9 cellular contexts compared by ENCODE assay signal in the genomic region with DNA sequence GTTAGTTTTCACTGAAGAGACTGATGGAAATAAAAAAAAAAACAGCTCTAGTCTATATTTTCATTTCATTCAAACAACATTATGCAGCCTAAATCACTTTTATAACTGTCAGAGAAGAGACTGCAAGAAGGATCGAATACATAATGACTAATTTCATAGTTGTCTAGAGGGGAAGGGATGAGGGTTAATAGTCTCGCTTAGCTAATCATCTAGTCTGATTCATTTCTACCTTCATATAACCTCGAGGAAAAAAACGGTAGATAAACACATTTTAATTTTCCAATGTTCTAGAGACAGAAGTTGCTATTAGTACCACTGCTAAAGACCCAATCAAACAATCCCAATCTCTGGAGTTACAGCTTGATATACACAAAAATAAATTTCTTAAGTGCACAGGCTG. TPM values are rescaled to one million over a fixed set of nuclear protein-coding genes. Genes with fewer than 3 reads are reported as not detected.
DNase-seq lines count a peak whose midpoint lies in the region; ATAC-seq and TF ChIP-seq lines count a peak whose summit lies in the region.
"Had no signal": no experiment of that assay in that cellular context is flagged by ENCODE, and none has a peak within 500 bp of the region (broad histone marks: within the 10 kb centered on the region; RNA-seq: fewer than 3 reads in every experiment).

No MANE protein-coding gene starts in this region.

- no peaks in the 10 kb centered on the region for H3K9me3 Mint-ChIP-seq in stimulated activated naive CD8-positive, alpha-beta T cell treated with anti-CD3 and anti-CD28 coated beads, Interleukin-15, Interleukin-2, amounts not matched to agents 100 ng/mL and 50 ng/mL, for 24 hours
- no peaks in the 10 kb centered on the region for H3K9me3 Mint-ChIP-seq in activated CD8-positive, alpha-beta T cell treated with anti-CD3 and anti-CD28 coated beads for 36 hours

- CTCF ChIA-PET in activated CD8-positive, alpha-beta T cell treated with anti-CD3 and anti-CD28 coated beads for 36 hours (lab: Charles Lee): interaction anchor here (1.2 kb wide), 1 partner anchor 139 kb away, joined by 6 read pairs; no protein-coding TSS in a partner anchor

- H3K9me3 ChIP-seq in iPS-15b (ENCODE audit: control insufficient read depth, insufficient read depth, low read length): no peaks in the 10 kb centered on the region
- no peaks in the 10 kb centered on the region for H3K9me3 ChIP-seq in upper lobe of right lung
- H3K9me3 ChIP-seq in Peyer's patch: no peaks in the 10 kb centered on the region

- H3K4me3 ChIP-seq in iPS-15b (ENCODE audit: low read depth, low read length) (peak overlapping the region; percentile 5), upper lobe of right lung (peak overlapping the region; percentile 71), Peyer's patch (peak overlapping the region in 1 of 4 donors; percentile 80)

- peak overlapping the region; percentile 90 for H3K27ac Mint-ChIP-seq in stimulated activated naive CD8-positive, alpha-beta T cell treated with anti-CD3 and anti-CD28 coated beads, Interleukin-15, Interleukin-2, amounts not matched to agents 100 ng/mL and 50 ng/mL, for 24 hours
- H3K27ac Mint-ChIP-seq in activated CD8-positive, alpha-beta T cell treated with anti-CD3 and anti-CD28 coated beads for 36 hours: peak overlapping the region; percentile 90

- no peak overlapping the region for H3K4me3 Mint-ChIP-seq in stimulated activated naive CD8-positive, alpha-beta T cell treated with anti-CD3 and anti-CD28 coated beads, Interleukin-15, Interleukin-2, amounts not matched to agents 100 ng/mL and 50 ng/mL, for 24 hours
- H3K4me3 Mint-ChIP-seq in activated CD8-positive, alpha-beta T cell treated with anti-CD3 and anti-CD28 coated beads for 36 hours: no peak overlapping the region

- H3K4me1 Mint-ChIP-seq in stimulated activated naive CD8-positive, alpha-beta T cell treated with anti-CD3 and anti-CD28 coated beads, Interleukin-15, Interleukin-2, amounts not matched to agents 100 ng/mL and 50 ng/mL, for 24 hours (ENCODE audit: low read depth): peaks cover 66% of the 10 kb centered on the region
- peaks cover 43% of the 10 kb centered on the region for H3K4me1 Mint-ChIP-seq in activated CD8-positive, alpha-beta T cell treated with anti-CD3 and anti-CD28 coated beads for 36 hours (ENCODE audit: low read depth)

- intact Hi-C loops in activated CD8-positive, alpha-beta T cell treated with anti-CD3 and anti-CD28 coated beads for 36 hours (cut with micrococcal nuclease): no loop called here
- intact Hi-C loops in upper lobe of right lung (cut with DNase I): loop anchor here (10.0 kb wide), 1 partner anchor 139 kb away; no protein-coding TSS in a partner anchor

- H3K27ac ChIP-seq in upper lobe of right lung (no peak overlapping the region), Peyer's patch (peak overlapping the region in 1 of 4 donors; percentile 94)

- no peak for TF ChIP-seq CTCF in activated CD8-positive, alpha-beta T cell treated with anti-CD3 and anti-CD28 coated beads for 36 hours (IDR thresholded peaks at IDR 0.05)
- TF ChIP-seq CTCF in upper lobe of right lung (IDR thresholded peaks at IDR 0.05) (no peak), Peyer's patch (IDR thresholded peaks at IDR 0.05) (no peak)

- POLR2A ChIA-PET in activated CD8-positive, alpha-beta T cell treated with anti-CD3 and anti-CD28 coated beads for 36 hours (lab: Charles Lee): interaction anchor here (1.2 to 7.1 kb wide), 5 partner anchors 9 to 69 kb away, joined by 4 to 76 read pairs (median 16); a partner anchor contains a TSS

- H3K27me3 Mint-ChIP-seq in stimulated activated naive CD8-positive, alpha-beta T cell treated with anti-CD3 and anti-CD28 coated beads, Interleukin-15, Interleukin-2, amounts not matched to agents 100 ng/mL and 50 ng/mL, for 24 hours: no peaks in the 10 kb centered on the region
- H3K27me3 Mint-ChIP-seq in activated CD8-positive, alpha-beta T cell treated with anti-CD3 and anti-CD28 coated beads for 36 hours: no peaks in the 10 kb centered on the region

- H3K4me1 ChIP-seq in iPS-15b (ENCODE audit: control insufficient read depth, insufficient read depth, low read length): peaks cover 8% of the 10 kb centered on the region
- H3K4me1 ChIP-seq in upper lobe of right lung: peaks cover 31% of the 10 kb centered on the region
- peaks cover 0 to 28% (median 11%) of the 10 kb centered on the region in 4 donors for H3K4me1 ChIP-seq in Peyer's patch

- peak overlapping the region; percentile 26 for H3K9ac ChIP-seq in iPS-15b (ENCODE audit: low read depth, low read length)

- peaks cover 44% of the 10 kb centered on the region for H3K36me3 Mint-ChIP-seq in stimulated activated naive CD8-positive, alpha-beta T cell treated with anti-CD3 and anti-CD28 coated beads, Interleukin-15, Interleukin-2, amounts not matched to agents 100 ng/mL and 50 ng/mL, for 24 hours (ENCODE audit: low read depth)
- H3K36me3 Mint-ChIP-seq in activated CD8-positive, alpha-beta T cell treated with anti-CD3 and anti-CD28 coated beads for 36 hours (ENCODE audit: low read depth): peaks cover 40% of the 10 kb centered on the region

- TF ChIP-seq POLR2A in Peyer's patch (IDR thresholded peaks at IDR 0.05): no peak

- no peak for ATAC-seq in stimulated activated naive CD8-positive, alpha-beta T cell treated with anti-CD3 and anti-CD28 coated beads, Interleukin-15, Interleukin-2, amounts not matched to agents 100 U/mL and 50 U/mL, for 24 hours
- no peak for ATAC-seq in activated CD8-positive, alpha-beta T cell treated with anti-CD3 and anti-CD28 coated beads for 36 hours
- no peak for ATAC-seq in upper lobe of right lung

- no peak for DNase-seq in stimulated activated naive CD8-positive, alpha-beta T cell treated with anti-CD3 and anti-CD28 coated beads, Interleukin-15, Interleukin-2, amounts not matched to agents 100 U/mL and 50 U/mL, for 24 hours
- DNase-seq in activated CD8-positive, alpha-beta T cell treated with anti-CD3 and anti-CD28 coated beads for 36 hours: no peak
- DNase-seq in upper lobe of right lung (no peak), NCI-H1092 treated with DMSO at 0.1 percent for 48 hours (lab: John Stamatoyannopoulos, UW) (no peak), C1 segment of cervical spinal cord (lab: John Stamatoyannopoulos, UW) (no peak), Peyer's patch (no peak)
- DNase-seq: aorta had no signal

- H3K27me3 ChIP-seq in iPS-15b (ENCODE audit: control insufficient read depth, insufficient read depth, low read length): no peaks in the 10 kb centered on the region
- no peaks in the 10 kb centered on the region for H3K27me3 ChIP-seq in upper lobe of right lung
- H3K27me3 ChIP-seq in Peyer's patch: no peaks in the 10 kb centered on the region

- no peaks in the 10 kb centered on the region for H3K36me3 ChIP-seq in iPS-15b (ENCODE audit: control insufficient read depth, insufficient read depth, low read length)
- H3K36me3 ChIP-seq in upper lobe of right lung: peaks cover 14% of the 10 kb centered on the region
- H3K36me3 ChIP-seq in Peyer's patch: peaks cover 0 to 10% (median 0%) of the 10 kb centered on the region in 3 donors

RNA-seq across cellular contexts. Expression of a gene that starts 3.5 kb away (rescaled TPM):
- 100 to 1,000 TPM; 256 to 257 TPM for total RNA-seq in activated CD8-positive, alpha-beta T cell treated with anti-CD3 and anti-CD28 coated beads for 36 hours
- total RNA-seq in upper lobe of right lung: 88.8 TPM
- 100 to 1,000 TPM in 3 of 4 donors, 10 to 100 TPM in 1; 76.4 to 196 (median 129) TPM for total RNA-seq in Peyer's patch

RNA-seq across cellular contexts. Expression of a gene that starts 29.4 kb away (rescaled TPM):
- total RNA-seq in activated CD8-positive, alpha-beta T cell treated with anti-CD3 and anti-CD28 coated beads for 36 hours: 10 to 100 TPM in 1 of 2 experiments, 1 to 10 TPM in 1; 9.7 to 12.0 TPM
- total RNA-seq in upper lobe of right lung: 35.8 TPM
- 10 to 100 TPM in 3 of 4 donors, 1 to 10 TPM in 1; 8.8 to 38.0 (median 13.4) TPM for total RNA-seq in Peyer's patch
